31 cellular contexts compared by ENCODE assay signal in the genomic region with DNA sequence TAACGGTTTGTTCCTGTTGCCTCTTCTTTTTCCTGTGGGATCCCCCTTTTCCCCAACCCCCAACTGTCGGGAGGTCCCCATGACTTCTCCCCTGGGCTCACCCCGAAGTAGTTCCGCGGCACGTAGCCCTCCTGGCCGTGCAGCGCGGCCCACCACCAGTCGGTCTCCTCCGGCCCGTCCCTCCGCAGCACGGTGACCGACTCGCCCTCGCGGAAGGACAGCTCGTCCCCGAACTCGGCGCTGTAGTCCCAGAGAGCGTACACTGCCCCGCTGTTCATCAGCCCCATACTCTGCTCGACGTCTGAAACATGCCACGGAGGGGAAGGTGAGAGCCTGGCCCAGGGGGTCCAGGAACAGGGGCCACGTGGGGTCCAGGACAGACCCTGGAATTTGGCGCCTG. TPM values are rescaled to one million over a fixed set of nuclear protein-coding genes. Genes with fewer than 3 reads are reported as not detected.
"Had no signal": no experiment of that assay in that cellular context is flagged by ENCODE, and none has a peak within 500 bp of the region (broad histone marks: within the 10 kb centered on the region; RNA-seq: fewer than 3 reads in every experiment).

No MANE protein-coding gene starts in this region.

- H3K27ac Mint-ChIP-seq: activated CD8-positive, alpha-beta T cell treated with anti-CD3 and anti-CD28 coated beads, Interleukin-2, amount 10 ng/mL, durations not matched to agents 7 days and 5 days; activated naive CD8-positive, alpha-beta T cell treated with anti-CD3 and anti-CD28 coated beads, Interleukin-2, amount 50 U/mL, for 24 hours; activated T-cell treated with anti-CD3 and anti-CD28 coated beads, Interleukin-2, amount 50 U/mL, for 24 hours; T-helper 1 cell treated with Interleukin-12 subunit alpha and Interleukin-12 subunit beta and Interleukin-4 antibody, amounts not matched to agents 30 μg/mL and 1 μg/mL, for 36 hours; WTC11 had no signal

- H3K27me3 ChIP-seq: ascending aorta, body of pancreas, MG63 had no signal

- H3K9me3 Mint-ChIP-seq: activated naive CD4-positive, alpha-beta T cell treated with anti-CD3 and anti-CD28 coated beads, Interleukin-2, amount 50 U/mL, for 72 hours; activated naive CD8-positive, alpha-beta T cell treated with anti-CD3 and anti-CD28 coated beads, Interleukin-2, amount 50 U/mL, for 24 hours; activated T-cell treated with anti-CD3 and anti-CD28 coated beads, Interleukin-2, amount 50 U/mL, for 24 hours; central memory CD8-positive, alpha-beta T cell; T-helper 1 cell treated with Interleukin-12 subunit alpha and Interleukin-12 subunit beta and Interleukin-4 antibody, amounts not matched to agents 30 μg/mL and 1 μg/mL, for 36 hours; WTC11 had no signal

- H3K27ac ChIP-seq: ascending aorta, body of pancreas had no signal

- DNase-seq: activated CD4-positive, alpha-beta T cell treated with anti-CD3 and anti-CD28 coated beads for 48 hours; activated CD4-positive, alpha-beta T cell treated with anti-CD3 and anti-CD28 coated beads, Interleukin-2, amount 50 U/mL, for 4 hours; activated CD4-positive, CD25-positive, alpha-beta regulatory T cell treated with anti-CD3 and anti-CD28 coated beads, Interleukin-2, amount 50 U/mL, for 72 hours; activated CD8-positive, alpha-beta memory T cell treated with anti-CD3 and anti-CD28 coated beads, Interleukin-2, amount 50 U/mL, for 48 hours; activated CD8-positive, alpha-beta T cell treated with anti-CD3 and anti-CD28 coated beads, Interleukin-2, amount 10 ng/mL, durations not matched to agents 7 days and 5 days; activated effector memory CD4-positive, alpha-beta T cell treated with anti-CD3 and anti-CD28 coated beads, Interleukin-2, amount 50 U/mL, for 16 hours; activated naive CD4-positive, alpha-beta T cell treated with Interleukin-2 at 50 U/mL for 16 hours; activated naive CD8-positive, alpha-beta T cell treated with anti-CD3 and anti-CD28 coated beads, Interleukin-2, amount 50 U/mL, for 24 hours; activated T-cell treated with anti-CD3 and anti-CD28 coated beads, Interleukin-2, amount 50 U/mL, for 24 hours; amniotic stem cell; body of pancreas; MG63; MV-4-11; NCI-H1092 treated with DMSO at 0.1 percent for 48 hours; NCI-H1417 treated with DMSO at 0.1 percent for 48 hours; NCI-H1694; NCI-H2029; NCI-H2107; NCI-H2171 treated with DMSO at 0.1 percent for 48 hours; NCI-H226; NCI-H526; NCI-H82; OCI-M1; RPMI8226; SHP77 treated with DMSO at 0.1 percent for 48 hours had no signal

- H3K4me3 ChIP-seq: ascending aorta, body of pancreas, MG63 had no signal

- H3K4me3 Mint-ChIP-seq: activated CD8-positive, alpha-beta T cell treated with anti-CD3 and anti-CD28 coated beads, Interleukin-2, amount 10 ng/mL, durations not matched to agents 7 days and 5 days; activated naive CD8-positive, alpha-beta T cell treated with anti-CD3 and anti-CD28 coated beads, Interleukin-2, amount 50 U/mL, for 24 hours; activated T-cell treated with anti-CD3 and anti-CD28 coated beads, Interleukin-2, amount 50 U/mL, for 24 hours; central memory CD8-positive, alpha-beta T cell; T-helper 1 cell treated with Interleukin-12 subunit alpha and Interleukin-12 subunit beta and Interleukin-4 antibody, amounts not matched to agents 30 μg/mL and 1 μg/mL, for 36 hours; WTC11 had no signal

- H3K36me3 Mint-ChIP-seq: WTC11 had no signal

- H3K9me3 ChIP-seq: ascending aorta, body of pancreas had no signal

- H3K4me1 ChIP-seq: ascending aorta had no signal

- ATAC-seq: activated CD8-positive, alpha-beta T cell treated with anti-CD3 and anti-CD28 coated beads, Interleukin-2, amount 10 ng/mL, durations not matched to agents 7 days and 5 days; activated naive CD4-positive, alpha-beta T cell treated with anti-CD3 and anti-CD28 coated beads, Interleukin-2, amount 50 U/mL, for 72 hours; activated naive CD8-positive, alpha-beta T cell treated with anti-CD3 and anti-CD28 coated beads, Interleukin-2, amount 50 U/mL, for 24 hours; body of pancreas; Panc1 had no signal

- H3K4me1 Mint-ChIP-seq: activated naive CD8-positive, alpha-beta T cell treated with anti-CD3 and anti-CD28 coated beads, Interleukin-2, amount 50 U/mL, for 24 hours; central memory CD8-positive, alpha-beta T cell; WTC11 had no signal

RNA-seq across cellular contexts. Expression of a gene that starts 41.9 kb away (rescaled TPM):
- total RNA-seq: activated CD8-positive, alpha-beta T cell treated with anti-CD3 and anti-CD28 coated beads, Interleukin-2, amount 10 ng/mL, durations not matched to agents 7 days and 5 days; ascending aorta had no signal
